25 cellular contexts compared by ENCODE assay signal in genomic region chr1:79539001-79539400, GRCh38.
"Had no signal": no experiment of that assay in that cellular context is flagged by ENCODE, and none has a peak within 500 bp of the region (broad histone marks: within the 10 kb centered on the region; RNA-seq: fewer than 3 reads in every experiment).

No MANE protein-coding gene starts in this region.

- H3K4me3 ChIP-seq: body of pancreas, esophagus squamous epithelium, gastroesophageal sphincter had no signal

- H3K36me3 ChIP-seq: esophagus squamous epithelium, gastroesophageal sphincter had no signal

- DNase-seq: activated CD4-positive, alpha-beta memory T cell treated with anti-CD3 and anti-CD28 coated beads, Interleukin-2, amount 10 ng/mL, durations not matched to agents 7 days and 5 days; activated CD4-positive, alpha-beta T cell treated with anti-CD3 and anti-CD28 coated beads for 1 hour; activated CD4-positive, alpha-beta T cell treated with anti-CD3 and anti-CD28 coated beads for 4 hours; activated CD4-positive, alpha-beta T cell treated with anti-CD3 and anti-CD28 coated beads, Interleukin-2, amount 10 ng/mL, durations not matched to agents 7 days and 5 days; activated CD4-positive, alpha-beta T cell treated with anti-CD3 and anti-CD28 coated beads, Interleukin-2, amount 50 U/mL, for 4 hours; activated CD8-positive, alpha-beta memory T cell treated with anti-CD3 and anti-CD28 coated beads, Interleukin-2, amount 50 U/mL, for 48 hours; activated effector memory CD4-positive, alpha-beta T cell treated with Interleukin-2 at 50 U/mL for 16 hours; activated gamma-delta T cell treated with Interleukin-2 at 50 U/mL for 16 hours; activated naive CD4-positive, alpha-beta T cell treated with anti-CD3 and anti-CD28 coated beads, Interleukin-2, amount 50 U/mL, for 16 hours; activated naive CD4-positive, alpha-beta T cell treated with Interleukin-2 at 50 U/mL for 16 hours; activated T-cell treated with anti-CD3 and anti-CD28 coated beads for 4 hours; activated T-cell treated with anti-CD3 and anti-CD28 coated beads, Interleukin-2, amount 50 U/mL, for 24 hours; activated T-cell treated with anti-CD3 and anti-CD28 coated beads, Interleukin-2, amount 50 U/mL, for 72 hours; amniotic stem cell; anterior cingulate cortex; body of pancreas; caudate nucleus; effector CD8-positive, alpha-beta T cell; esophagus squamous epithelium; foreskin melanocyte; T-helper 1 cell; T-helper 2 cell had no signal

- H3K27ac ChIP-seq: body of pancreas, epithelial cell of prostate, esophagus squamous epithelium, gastroesophageal sphincter had no signal

- H3K4me1 ChIP-seq: esophagus squamous epithelium, gastroesophageal sphincter had no signal

- H3K27me3 ChIP-seq: body of pancreas, esophagus squamous epithelium, gastroesophageal sphincter had no signal

- ATAC-seq: activated T-cell treated with anti-CD3 and anti-CD28 coated beads, Interleukin-2, amount 50 U/mL, for 72 hours; body of pancreas; gastroesophageal sphincter; WTC11 had no signal

- H3K9me3 ChIP-seq: body of pancreas, esophagus squamous epithelium, gastroesophageal sphincter had no signal
